ENCODE assay signal across 22 cellular contexts in genomic region chr5:39906146-39906545, GRCh38.
DNase-seq lines count a peak whose midpoint lies in the region; ATAC-seq, FAIRE-seq and TF ChIP-seq lines count a peak whose summit lies in the region.
"Had no signal": no experiment of that assay in that cellular context is flagged by ENCODE, and none has a peak within 500 bp of the region (broad histone marks: within the 10 kb centered on the region; RNA-seq: fewer than 3 reads in every experiment).

No MANE protein-coding gene starts in this region.

- no peak for ATAC-seq in left ventricle myocardium superior
- no peak for ATAC-seq in activated CD4-positive, CD25-positive, alpha-beta regulatory T cell treated with anti-CD3 and anti-CD28 coated beads, Interleukin-2, amount 50 U/mL, for 24 hours
- ATAC-seq: gastrocnemius medialis, GM12878 had no signal

- peak; percentile 10 for DNase-seq in AG08396 (ENCODE audit: low spot score)
- peak; percentile 83 for DNase-seq in HTR-8/SVneo (ENCODE audit: insufficient read length, low spot score)
- DNase-seq in astrocyte of the cerebellum (ENCODE audit: low read depth): peak; percentile 34
- peak; percentile 23 for DNase-seq in foreskin melanocyte
- no peak for DNase-seq in left ventricle myocardium superior
- DNase-seq in NCI-H1436 treated with DMSO at 0.1 percent for 48 hours (lab: John Stamatoyannopoulos, UW): no peak
- no peak for DNase-seq in spleen
- DNase-seq: activated CD4-positive, alpha-beta T cell treated with anti-CD3 and anti-CD28 coated beads, Interleukin-2, amount 50 U/mL, for 4 hours; activated naive CD4-positive, alpha-beta T cell treated with anti-CD3 and anti-CD28 coated beads for 36 hours; activated T-cell treated with anti-CD3 and anti-CD28 coated beads for 4 hours; gastrocnemius medialis; GDM1; KBM-7; NCI-H1092; NCI-H2081 treated with DMSO at 0.1 percent for 48 hours; NCI-H524 treated with DMSO at 0.1 percent for 48 hours; stimulated activated CD8-positive, alpha-beta memory T cell treated with anti-CD3 and anti-CD28 coated beads, Interleukin-4, amount 100 ng/mL, for 48 hours had no signal

- no peak for TF ChIP-seq POLR2A in spleen (IDR thresholded peaks at IDR 0.05)

- in situ Hi-C loops in astrocyte of the cerebellum (cut with HindIII; ENCODE audit: low sequenced_read_pairs): no loop called here

- H3K9me3 ChIP-seq in spleen: peaks cover 0 to 7% (median 0%) of the 10 kb centered on the region in 8 donors
- H3K9me3 ChIP-seq: ascending aorta, gastrocnemius medialis had no signal

- no peaks in the 10 kb centered on the region for H3K36me3 ChIP-seq in spleen
- H3K36me3 ChIP-seq: ascending aorta, gastrocnemius medialis had no signal

- whole genome bisulfite sequencing in spleen, 5 donors: 80 to 90% (median 87%) methylated on average over 1 of the region's 1 CpG

- TF ChIP-seq CTCF in astrocyte of the cerebellum (IDR thresholded peaks at IDR 0.05; ENCODE audit: low read depth, low read length, missing control alignments): no peak
- no peak for TF ChIP-seq CTCF in spleen (IDR thresholded peaks at IDR 0.05 in 8 of 11, conservative IDR thresholded peaks at IDR 0.05 in 3 of 11)

- no peak for FAIRE-seq in HTR-8/SVneo (lab: Jason Lieb, UNC)
- FAIRE-seq: GM12878, GM19239, H1 had no signal

- H3K4me3 ChIP-seq in astrocyte of the cerebellum (ENCODE audit: low read depth, low read length) (no peak overlapping the region), spleen (no peak overlapping the region)
- H3K4me3 ChIP-seq: ascending aorta, gastrocnemius medialis, GM12878 had no signal

- intact Hi-C loops in left ventricle myocardium superior (cut with micrococcal nuclease): no loop called here
- intact Hi-C loops in spleen (cut with DNase I; ENCODE audit: low total_unique reads): no loop called here

- peaks cover 0 to 11% (median 0%) of the 10 kb centered on the region in 7 donors for H3K27me3 ChIP-seq in spleen (replicated peaks in 1 of 7)
- H3K27me3 ChIP-seq: ascending aorta, gastrocnemius medialis had no signal

- no peaks in the 10 kb centered on the region for H3K4me1 ChIP-seq in spleen
- H3K4me1 ChIP-seq: ascending aorta, gastrocnemius medialis had no signal

- no peak overlapping the region for H3K27ac ChIP-seq in spleen
- H3K27ac ChIP-seq: ascending aorta, gastrocnemius medialis had no signal

Comparison
In these comparisons a context has a peak if more than half of its experiments do, and no peak if none do; other contexts are left out.
1. DNase-seq: peak in AG08396 (single experiment), HTR-8/SVneo (single experiment), astrocyte of the cerebellum (single experiment) and foreskin melanocyte (single experiment); none in left ventricle myocardium superior (single experiment), NCI-H1436 treated with DMSO at 0.1 percent for 48 hours (single experiment) and spleen (single experiment).